8 cellular contexts compared by ENCODE assay signal in the genomic region with DNA sequence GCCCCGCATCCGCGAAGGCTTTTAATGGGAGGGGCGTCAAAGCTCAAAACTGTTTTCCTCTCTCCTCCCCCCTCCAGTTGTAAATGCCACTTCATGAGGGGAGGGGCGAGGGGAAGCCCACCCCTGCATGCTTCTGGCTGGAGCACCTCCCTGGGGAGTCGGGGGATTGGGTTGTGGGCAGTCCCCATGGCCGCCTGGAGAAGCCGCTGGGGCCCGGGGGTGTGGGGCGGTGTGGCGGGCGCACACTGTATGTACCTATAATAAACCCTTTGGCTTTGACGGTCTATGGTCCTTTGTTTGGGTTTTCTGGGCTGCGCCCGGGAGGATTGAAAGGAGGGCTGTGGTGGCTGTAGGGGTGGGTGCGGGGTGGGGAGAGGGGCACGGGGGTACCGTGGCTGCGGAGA. TPM values are rescaled to one million over a fixed set of nuclear protein-coding genes. Genes with fewer than 3 reads are reported as not detected.
DNase-seq lines count a peak whose midpoint lies in the region; ATAC-seq and TF ChIP-seq lines count a peak whose summit lies in the region.

No MANE protein-coding gene starts in this region.

- peaks cover 8% of the 10 kb centered on the region for H3K36me3 Mint-ChIP-seq in brain

- no peaks in the 10 kb centered on the region for H3K9me3 ChIP-seq in MM.1S (replicated peaks; ENCODE audit: insufficient read depth, low read length)
- no peaks in the 10 kb centered on the region for H3K9me3 ChIP-seq in lung (ENCODE audit: control insufficient read depth in 2 of 2, insufficient read depth in 1 of 2, low read length in 1 of 2)
- H3K9me3 ChIP-seq in aorta (ENCODE audit: control insufficient read depth, low read length): no peaks in the 10 kb centered on the region

- H3K36me3 ChIP-seq in MM.1S (replicated peaks; ENCODE audit: insufficient read depth, low read length) (no peaks in the 10 kb centered on the region), lung (ENCODE audit: control insufficient read depth in 2 of 2, insufficient read depth in 2 of 2, low read length in 2 of 2) (peaks cover 0 to 12% of the 10 kb centered on the region in 2 donors), aorta (ENCODE audit: control insufficient read depth in 1 of 2, insufficient read depth in 2 of 2, low read length in 1 of 2) (peaks cover 0 to 3% of the 10 kb centered on the region in 2 donors)

- intact Hi-C loops in aorta (cut with DNase I): loop anchor here in 1 of 2 donors (5.0 kb wide), 2 partner anchors 34 to 49 kb away; no protein-coding TSS in a partner anchor

- H4K20me1 ChIP-seq in MM.1S (ENCODE audit: insufficient read depth, low read length): no peaks in the 10 kb centered on the region

- H3K27me3 Mint-ChIP-seq in brain: no peaks in the 10 kb centered on the region

- ATAC-seq in GM19438 (IDR thresholded peaks at IDR 0.05; ENCODE audit: low read depth, unreplicated experiment) (peak; percentile 32), lung (ENCODE audit: insufficient read depth, low FRiP score) (no peak), aorta (ENCODE audit: low FRiP score) (peak; percentile 4)

- H2AFZ ChIP-seq in MM.1S (ENCODE audit: low read length): peak overlapping the region; percentile 99

- H3K4me3 ChIP-seq in AG10803 (ENCODE audit: low read length) (peak overlapping the region; percentile 98), MM.1S (ENCODE audit: low read length) (peak overlapping the region; percentile 91), lung (peak overlapping the region; percentile 82), aorta (ENCODE audit: low read length in 2 of 2) (no peak overlapping the region)

- H3K4me1 ChIP-seq in MM.1S (ENCODE audit: low read length): peaks cover 5% of the 10 kb centered on the region
- H3K4me1 ChIP-seq in lung (ENCODE audit: control insufficient read depth in 2 of 2, insufficient read depth in 2 of 2, low read length in 2 of 2): peaks cover 0 to 6% of the 10 kb centered on the region in 2 donors
- H3K4me1 ChIP-seq in aorta (ENCODE audit: control insufficient read depth in 1 of 2, insufficient read depth in 2 of 2, low read length in 2 of 2): no peaks in the 10 kb centered on the region

- H3K9me3 Mint-ChIP-seq in brain: peaks cover 0 to 3% (median 0%) of the 10 kb centered on the region in 5 experiments

- H3K4me2 ChIP-seq in MM.1S (ENCODE audit: low read depth, low read length): peak overlapping the region; percentile 82; the same call in 1 of the 2 replicates

- peaks cover 6% of the 10 kb centered on the region; the same call in 1 of the 2 replicates for H3K79me2 ChIP-seq in MM.1S (ENCODE audit: low read length)

- DNase-seq in AG10803 (ENCODE audit: low read depth): no peak
- no peak for DNase-seq in MM.1S
- no peak for DNase-seq in lung (ENCODE audit: low spot score)
- no peak for DNase-seq in aorta
- no peak for DNase-seq in NCI-H446 treated with DMSO at 0.1 percent for 48 hours (lab: John Stamatoyannopoulos, UW)
- DNase-seq in NCI-H1048 (lab: John Stamatoyannopoulos, UW): no peak

- peak overlapping the region; percentile 84 to 91 (median 87) for H3K4me3 Mint-ChIP-seq in brain

- H3K9me2 ChIP-seq in MM.1S (replicated peaks; ENCODE audit: insufficient read depth, low read length): no peaks in the 10 kb centered on the region

- peak overlapping the region in 1 of 5 experiments; percentile 38 for H3K27ac Mint-ChIP-seq in brain

- peak overlapping the region; percentile 25; the same call in 1 of the 2 replicates for H3K9ac ChIP-seq in MM.1S (ENCODE audit: low read length)

- WGBS in lung, 2 donors: 3 to 4% methylated on average over 19 of the region's 19 CpGs
- WGBS in aorta, 2 donors: 1 to 2% methylated on average over 18 to 19 of the region's 19 CpGs

- TF ChIP-seq CTCF in AG10803 (conservative IDR thresholded peaks at IDR 0.05; ENCODE audit: low read length) (no peak), MM.1S (IDR thresholded peaks at IDR 0.05; ENCODE audit: low read length) (no peak), brain (conservative IDR thresholded peaks at IDR 0.05) (no peak), lung (IDR thresholded peaks at IDR 0.05; ENCODE audit: control extremely low read depth, extremely low read depth) (no peak)

- peaks cover 12% of the 10 kb centered on the region for H3K4me1 Mint-ChIP-seq in brain

- no peak overlapping the region for H3K27ac ChIP-seq in MM.1S (ENCODE audit: low read length)
- no peak overlapping the region for H3K27ac ChIP-seq in lung (ENCODE audit: low read depth in 1 of 2, low read length in 1 of 2)
- H3K27ac ChIP-seq in aorta (ENCODE audit: low read depth in 1 of 2, low read length in 2 of 2): no peak overlapping the region

- no peaks in the 10 kb centered on the region for H3F3A ChIP-seq in MM.1S (ENCODE audit: insufficient read depth, low read length)

- H3K27me3 ChIP-seq in MM.1S (replicated peaks; ENCODE audit: insufficient read depth, low read length) (no peaks in the 10 kb centered on the region), lung (ENCODE audit: control insufficient read depth, insufficient read depth) (no peaks in the 10 kb centered on the region), aorta (ENCODE audit: control insufficient read depth in 1 of 2, insufficient read depth in 2 of 2, low read length in 1 of 2) (no peaks in the 10 kb centered on the region)

RNA-seq across cellular contexts. Expression of gene SHKBP1, which starts 0.5 kb away (rescaled TPM):
- 57.3 TPM for polyA plus RNA-seq in brain (ENCODE audit: insufficient read depth, low read depth, low replicate concordance)
- 100 to 1,000 TPM in 1 of 2 donors, 10 to 100 TPM in 1; 21.1 to 105 TPM for total RNA-seq in lung
- polyA plus RNA-seq in lung: 100 to 1,000 TPM in 1 of 2 donors, 10 to 100 TPM in 1; 89.0 to 191 TPM
- total RNA-seq in aorta: 10 to 100 TPM; 54.0 to 75.3 TPM
- polyA plus RNA-seq in aorta: 100 to 1,000 TPM in 1 of 2 donors, 10 to 100 TPM in 1; 29.4 to 150 TPM

RNA-seq across cellular contexts. Expression of gene LTBP4, which starts 25.0 kb away (rescaled TPM):
- polyA plus RNA-seq in brain (ENCODE audit: insufficient read depth, low read depth, low replicate concordance): 50.0 TPM
- total RNA-seq in lung: 100 to 1,000 TPM; 203 to 290 TPM
- polyA plus RNA-seq in lung: 10 to 100 TPM; 73.0 to 99.4 TPM
- 100 to 1,000 TPM; 286 to 725 TPM for total RNA-seq in aorta
- polyA plus RNA-seq in aorta: 100 to 1,000 TPM; 140 to 768 TPM

Comparison
In these comparisons a context has a peak if more than half of its experiments do, and no peak if none do; other contexts are left out.
1. H3K4me3 ChIP-seq: peak in AG10803 (single experiment), MM.1S (single experiment) and lung (single experiment); none in aorta (0 of 2).